ENCODE assay signal across 8 cellular contexts in genomic region chr2:208265807-208266640, GRCh38. TPM values are rescaled to one million over a fixed set of nuclear protein-coding genes. Genes with fewer than 3 reads are reported as not detected.
DNase-seq lines count a peak whose midpoint lies in the region; ATAC-seq and TF ChIP-seq lines count a peak whose summit lies in the region.

PIKFYVE (plus strand) TSS chr2:208266255; CDS start chr2:208271520, 5,265 bp downstream.

- DNase-seq in CD8-positive, alpha-beta memory T cell, result peak; percentile 80 to 92 (median 87)
- DNase-seq in HS-5 (ENCODE audit: low read depth) (peak; percentile 96), lower lobe of right lung (peak; percentile 96)
- DNase-seq in NK-92 treated with Interleukin-12 subunit alpha and Interleukin-12 subunit beta, amount 100 ng/mL, for 24 hours (lab: John Stamatoyannopoulos, UW), result peak; percentile 95
- peak; percentile 92 for DNase-seq in activated CD8-positive, alpha-beta memory T cell treated with anti-CD3 and anti-CD28 coated beads for 24 hours
- peak; percentile 83 for DNase-seq in effector CD4-positive, alpha-beta T cell
- peak; percentile 75 to 90 (median 76) for DNase-seq in stimulated activated CD4-positive, alpha-beta T cell treated with anti-CD3 and anti-CD28 coated beads, TNF-alpha, amount 100 ng/mL, for 24 hours (ENCODE audit: low read depth in 3 of 3)

- no peaks in the 10 kb centered on the region for H3K27me3 ChIP-seq in CD8-positive, alpha-beta memory T cell (ENCODE audit: insufficient read depth, low read length, poor library complexity, severe bottlenecking)
- H3K27me3 ChIP-seq in lower lobe of right lung (ENCODE audit: low read depth), result no peaks in the 10 kb centered on the region

- H3K27ac ChIP-seq in CD8-positive, alpha-beta memory T cell (ENCODE audit: low read depth, low read length), result peak within 1 kb of the TSS; percentile 82
- peak within 1 kb of the TSS; percentile 93 for H3K27ac ChIP-seq in lower lobe of right lung

- H3K4me3 Mint-ChIP-seq in CD8-positive, alpha-beta memory T cell, result peak within 1 kb of the TSS; percentile 87 to 97 (median 95)

- peaks cover 0 to 17% (median 0%) of the 10 kb centered on the region in 3 donors for H3K36me3 Mint-ChIP-seq in CD8-positive, alpha-beta memory T cell

- no peaks in the 10 kb centered on the region for H3K9me3 ChIP-seq in CD8-positive, alpha-beta memory T cell (ENCODE audit: low read length)
- H3K9me3 ChIP-seq in lower lobe of right lung, result no peaks in the 10 kb centered on the region

- H3K4me3 ChIP-seq in CD8-positive, alpha-beta memory T cell (ENCODE audit: low read length), result peak within 1 kb of the TSS; percentile 95
- H3K4me3 ChIP-seq in lower lobe of right lung, result peak within 1 kb of the TSS; percentile 70

- POLR2A ChIA-PET in CD8-positive, alpha-beta memory T cell (lab: Charles Lee), result interaction anchor here (0.9 to 3.2 kb wide), 3 partner anchors 12 to 1501 kb away, joined by 3 to 26 read pairs (median 5); partner anchors contain the start of genes FASTKD2, IDH1, MDH1B and METTL21A

- no peaks in the 10 kb centered on the region for H3K27me3 Mint-ChIP-seq in CD8-positive, alpha-beta memory T cell

- TF ChIP-seq CTCF in lower lobe of right lung (IDR thresholded peaks at IDR 0.05), result no peak

- intact Hi-C loops in lower lobe of right lung (cut with DNase I), result no loop called here

- H3K4me1 ChIP-seq in CD8-positive, alpha-beta memory T cell (ENCODE audit: insufficient read depth, low read length), result peaks cover 25% of the 10 kb centered on the region
- H3K4me1 ChIP-seq in lower lobe of right lung, result peaks cover 36% of the 10 kb centered on the region

- no peaks in the 10 kb centered on the region for H3K36me3 ChIP-seq in CD8-positive, alpha-beta memory T cell (ENCODE audit: insufficient read depth, low read length)
- H3K36me3 ChIP-seq in lower lobe of right lung, result no peaks in the 10 kb centered on the region

- H3K27ac Mint-ChIP-seq in CD8-positive, alpha-beta memory T cell, result peak within 1 kb of the TSS; percentile 81 to 99 (median 95)

- CTCF ChIA-PET in CD8-positive, alpha-beta memory T cell (lab: Charles Lee), result interaction anchor here (0.8 to 8.0 kb wide), 3 partner anchors 8 to 89 kb away, joined by 3 to 89 read pairs (median 7); partner anchors contain the start of gene IDH1

- peak; percentile 83 for ATAC-seq in GM19468 (IDR thresholded peaks at IDR 0.05; ENCODE audit: extremely low read depth, unreplicated experiment)
- peak; percentile 98 to 99 for ATAC-seq in lower lobe of right lung

- no peaks in the 10 kb centered on the region for H3K9me3 Mint-ChIP-seq in CD8-positive, alpha-beta memory T cell

- H3K4me1 Mint-ChIP-seq in CD8-positive, alpha-beta memory T cell, result peaks cover 44 to 63% (median 53%) of the 10 kb centered on the region in 3 donors

RNA-seq across cellular contexts. Expression of gene PIKFYVE, which starts in this region (rescaled TPM):
- 10 to 100 TPM; 14.1 to 14.8 TPM for total RNA-seq in CD8-positive, alpha-beta memory T cell
- 7.0 TPM for polyA plus RNA-seq in CD8-positive, alpha-beta memory T cell
- 27.8 TPM for total RNA-seq in lower lobe of right lung

Comparison
In these comparisons a context has a peak if more than half of its experiments do, and no peak if none do; other contexts are left out.
1. Peak in every context shown above with its lines: DNase-seq, ATAC-seq, H3K4me3 ChIP-seq and H3K27ac ChIP-seq.